Comparison of ENCODE assay signal across 1 cellular context in genomic region chr17:80195141-80195540, GRCh38.
TF ChIP-seq lines count a peak whose summit lies in the region.

No MANE protein-coding gene starts in this region.

TF ChIP-seq in HepG2, 621 proteins besides CTCF, POLR2A, EP300 and RAD21 (continued from another document):
- TF ChIP-seq, protein P1, sequence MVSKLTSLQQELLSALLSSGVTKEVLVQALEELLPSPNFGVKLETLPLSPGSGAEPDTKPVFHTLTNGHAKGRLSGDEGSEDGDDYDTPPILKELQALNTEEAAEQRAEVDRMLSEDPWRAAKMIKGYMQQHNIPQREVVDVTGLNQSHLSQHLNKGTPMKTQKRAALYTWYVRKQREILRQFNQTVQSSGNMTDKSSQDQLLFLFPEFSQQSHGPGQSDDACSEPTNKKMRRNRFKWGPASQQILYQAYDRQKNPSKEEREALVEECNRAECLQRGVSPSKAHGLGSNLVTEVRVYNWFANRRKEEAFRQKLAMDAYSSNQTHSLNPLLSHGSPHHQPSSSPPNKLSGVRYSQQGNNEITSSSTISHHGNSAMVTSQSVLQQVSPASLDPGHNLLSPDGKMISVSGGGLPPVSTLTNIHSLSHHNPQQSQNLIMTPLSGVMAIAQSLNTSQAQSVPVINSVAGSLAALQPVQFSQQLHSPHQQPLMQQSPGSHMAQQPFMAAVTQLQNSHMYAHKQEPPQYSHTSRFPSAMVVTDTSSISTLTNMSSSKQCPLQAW (CRISPR knock-in tag; IDR thresholded peaks at IDR 0.05): no peak
- TF ChIP-seq ZFP62 (CRISPR knock-in tag; IDR thresholded peaks at IDR 0.05): no peak
- no peak for TF ChIP-seq DNMT3B (CRISPR knock-in tag; conservative IDR thresholded peaks at IDR 0.05)
